1 cellular context compared by ENCODE assay signal in the genomic region with DNA sequence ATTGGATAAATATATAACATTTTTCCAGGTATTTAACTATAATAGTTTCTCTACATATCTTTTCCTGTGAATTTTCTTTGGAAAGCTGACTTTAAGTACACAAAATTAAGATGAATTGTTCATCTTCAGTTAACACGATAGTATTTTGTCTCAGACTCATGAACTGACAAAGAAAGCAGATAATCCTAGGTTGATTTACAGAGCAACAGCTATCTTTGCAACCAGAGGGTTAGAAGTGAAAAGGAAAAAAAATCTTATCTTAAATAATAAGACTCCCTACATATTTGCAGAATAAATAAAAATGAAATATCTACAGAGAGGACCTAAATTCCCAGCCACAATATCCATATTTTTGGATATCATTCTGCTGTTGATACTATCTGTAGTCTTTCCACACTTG.
TF ChIP-seq lines count a peak whose summit lies in the region.

No MANE protein-coding gene starts in this region.

TF ChIP-seq in K562, 482 proteins besides CTCF, POLR2A, EP300 and RAD21:
- TF ChIP-seq, protein P1, sequence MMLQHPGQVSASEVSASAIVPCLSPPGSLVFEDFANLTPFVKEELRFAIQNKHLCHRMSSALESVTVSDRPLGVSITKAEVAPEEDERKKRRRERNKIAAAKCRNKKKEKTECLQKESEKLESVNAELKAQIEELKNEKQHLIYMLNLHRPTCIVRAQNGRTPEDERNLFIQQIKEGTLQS (IDR thresholded peaks at IDR 0.05): no peak
- TF ChIP-seq, protein P1 (CRISPR knock-in tag; conservative IDR thresholded peaks at IDR 0.05): no peak
- peak; percentile 41; the same call in 1 of the 2 replicates for TF ChIP-seq TEAD4 (IDR thresholded peaks at IDR 0.05; ENCODE audit: low read length)
- no peak for TF ChIP-seq TEAD4 (CRISPR knock-in tag; IDR thresholded peaks at IDR 0.05; ENCODE audit: borderline replicate concordance)
- TF ChIP-seq, protein P2, sequence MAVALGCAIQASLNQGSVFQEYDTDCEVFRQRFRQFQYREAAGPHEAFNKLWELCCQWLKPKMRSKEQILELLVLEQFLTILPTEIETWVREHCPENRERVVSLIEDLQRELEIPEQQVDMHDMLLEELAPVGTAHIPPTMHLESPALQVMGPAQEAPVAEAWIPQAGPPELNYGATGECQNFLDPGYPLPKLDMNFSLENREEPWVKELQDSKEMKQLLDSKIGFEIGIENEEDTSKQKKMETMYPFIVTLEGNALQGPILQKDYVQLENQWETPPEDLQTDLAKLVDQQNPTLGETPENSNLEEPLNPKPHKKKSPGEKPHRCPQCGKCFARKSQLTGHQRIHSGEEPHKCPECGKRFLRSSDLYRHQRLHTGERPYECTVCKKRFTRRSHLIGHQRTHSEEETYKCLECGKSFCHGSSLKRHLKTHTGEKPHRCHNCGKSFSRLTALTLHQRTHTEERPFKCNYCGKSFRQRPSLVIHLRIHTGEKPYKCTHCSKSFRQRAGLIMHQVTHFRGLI (CRISPR knock-in tag; IDR thresholded peaks at IDR 0.05): no peak
- no peak for TF ChIP-seq HDGF (IDR thresholded peaks at IDR 0.05)
- TF ChIP-seq, protein P3, sequence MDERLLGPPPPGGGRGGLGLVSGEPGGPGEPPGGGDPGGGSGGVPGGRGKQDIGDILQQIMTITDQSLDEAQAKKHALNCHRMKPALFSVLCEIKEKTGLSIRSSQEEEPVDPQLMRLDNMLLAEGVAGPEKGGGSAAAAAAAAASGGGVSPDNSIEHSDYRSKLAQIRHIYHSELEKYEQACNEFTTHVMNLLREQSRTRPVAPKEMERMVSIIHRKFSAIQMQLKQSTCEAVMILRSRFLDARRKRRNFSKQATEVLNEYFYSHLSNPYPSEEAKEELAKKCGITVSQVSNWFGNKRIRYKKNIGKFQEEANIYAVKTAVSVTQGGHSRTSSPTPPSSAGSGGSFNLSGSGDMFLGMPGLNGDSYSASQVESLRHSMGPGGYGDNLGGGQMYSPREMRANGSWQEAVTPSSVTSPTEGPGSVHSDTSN (CRISPR knock-in tag; IDR thresholded peaks at IDR 0.05; ENCODE audit: low read depth): no peak
- TF ChIP-seq, protein P3 (tag; conservative IDR thresholded peaks at IDR 0.05; ENCODE audit: low read depth): peak; percentile 80
- TF ChIP-seq, protein P4, sequence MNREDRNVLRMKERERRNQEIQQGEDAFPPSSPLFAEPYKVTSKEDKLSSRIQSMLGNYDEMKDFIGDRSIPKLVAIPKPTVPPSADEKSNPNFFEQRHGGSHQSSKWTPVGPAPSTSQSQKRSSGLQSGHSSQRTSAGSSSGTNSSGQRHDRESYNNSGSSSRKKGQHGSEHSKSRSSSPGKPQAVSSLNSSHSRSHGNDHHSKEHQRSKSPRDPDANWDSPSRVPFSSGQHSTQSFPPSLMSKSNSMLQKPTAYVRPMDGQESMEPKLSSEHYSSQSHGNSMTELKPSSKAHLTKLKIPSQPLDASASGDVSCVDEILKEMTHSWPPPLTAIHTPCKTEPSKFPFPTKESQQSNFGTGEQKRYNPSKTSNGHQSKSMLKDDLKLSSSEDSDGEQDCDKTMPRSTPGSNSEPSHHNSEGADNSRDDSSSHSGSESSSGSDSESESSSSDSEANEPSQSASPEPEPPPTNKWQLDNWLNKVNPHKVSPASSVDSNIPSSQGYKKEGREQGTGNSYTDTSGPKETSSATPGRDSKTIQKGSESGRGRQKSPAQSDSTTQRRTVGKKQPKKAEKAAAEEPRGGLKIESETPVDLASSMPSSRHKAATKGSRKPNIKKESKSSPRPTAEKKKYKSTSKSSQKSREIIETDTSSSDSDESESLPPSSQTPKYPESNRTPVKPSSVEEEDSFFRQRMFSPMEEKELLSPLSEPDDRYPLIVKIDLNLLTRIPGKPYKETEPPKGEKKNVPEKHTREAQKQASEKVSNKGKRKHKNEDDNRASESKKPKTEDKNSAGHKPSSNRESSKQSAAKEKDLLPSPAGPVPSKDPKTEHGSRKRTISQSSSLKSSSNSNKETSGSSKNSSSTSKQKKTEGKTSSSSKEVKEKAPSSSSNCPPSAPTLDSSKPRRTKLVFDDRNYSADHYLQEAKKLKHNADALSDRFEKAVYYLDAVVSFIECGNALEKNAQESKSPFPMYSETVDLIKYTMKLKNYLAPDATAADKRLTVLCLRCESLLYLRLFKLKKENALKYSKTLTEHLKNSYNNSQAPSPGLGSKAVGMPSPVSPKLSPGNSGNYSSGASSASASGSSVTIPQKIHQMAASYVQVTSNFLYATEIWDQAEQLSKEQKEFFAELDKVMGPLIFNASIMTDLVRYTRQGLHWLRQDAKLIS (CRISPR knock-in tag; IDR thresholded peaks at IDR 0.05): no peak
- TF ChIP-seq MAFF (IDR thresholded peaks at IDR 0.05; ENCODE audit: low read length): no peak
- TF ChIP-seq, protein P5, sequence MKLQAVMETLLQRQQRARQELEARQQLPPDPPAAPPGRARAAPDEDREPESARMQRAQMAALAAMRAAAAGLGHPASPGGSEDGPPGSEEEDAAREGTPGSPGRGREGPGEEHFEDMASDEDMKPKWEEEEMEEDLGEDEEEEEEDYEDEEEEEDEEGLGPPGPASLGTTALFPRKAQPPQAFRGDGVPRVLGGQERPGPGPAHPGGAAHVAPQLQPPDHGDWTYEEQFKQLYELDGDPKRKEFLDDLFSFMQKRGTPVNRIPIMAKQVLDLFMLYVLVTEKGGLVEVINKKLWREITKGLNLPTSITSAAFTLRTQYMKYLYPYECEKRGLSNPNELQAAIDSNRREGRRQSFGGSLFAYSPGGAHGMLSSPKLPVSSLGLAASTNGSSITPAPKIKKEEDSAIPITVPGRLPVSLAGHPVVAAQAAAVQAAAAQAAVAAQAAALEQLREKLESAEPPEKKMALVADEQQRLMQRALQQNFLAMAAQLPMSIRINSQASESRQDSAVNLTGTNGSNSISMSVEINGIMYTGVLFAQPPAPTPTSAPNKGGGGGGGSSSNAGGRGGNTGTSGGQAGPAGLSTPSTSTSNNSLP (IDR thresholded peaks at IDR 0.05; ENCODE audit: borderline replicate concordance, low read depth, low read length): peak; percentile 15; the same call in 1 of the 2 replicates
- TF ChIP-seq SMC3 (conservative IDR thresholded peaks at IDR 0.05; ENCODE audit: insufficient read depth, low read depth, low read length): no peak
- TF ChIP-seq, protein P6, sequence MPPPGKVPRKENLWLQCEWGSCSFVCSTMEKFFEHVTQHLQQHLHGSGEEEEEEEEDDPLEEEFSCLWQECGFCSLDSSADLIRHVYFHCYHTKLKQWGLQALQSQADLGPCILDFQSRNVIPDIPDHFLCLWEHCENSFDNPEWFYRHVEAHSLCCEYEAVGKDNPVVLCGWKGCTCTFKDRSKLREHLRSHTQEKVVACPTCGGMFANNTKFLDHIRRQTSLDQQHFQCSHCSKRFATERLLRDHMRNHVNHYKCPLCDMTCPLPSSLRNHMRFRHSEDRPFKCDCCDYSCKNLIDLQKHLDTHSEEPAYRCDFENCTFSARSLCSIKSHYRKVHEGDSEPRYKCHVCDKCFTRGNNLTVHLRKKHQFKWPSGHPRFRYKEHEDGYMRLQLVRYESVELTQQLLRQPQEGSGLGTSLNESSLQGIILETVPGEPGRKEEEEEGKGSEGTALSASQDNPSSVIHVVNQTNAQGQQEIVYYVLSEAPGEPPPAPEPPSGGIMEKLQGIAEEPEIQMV (tag; conservative IDR thresholded peaks at IDR 0.05; ENCODE audit: low read depth): no peak
- peak; percentile 78 for TF ChIP-seq DPF2 (IDR thresholded peaks at IDR 0.05)
- peak; percentile 70 for TF ChIP-seq ARID1B (IDR thresholded peaks at IDR 0.05)
- TF ChIP-seq KDM4B (IDR thresholded peaks at IDR 0.05; ENCODE audit: borderline replicate concordance in 2 of 2, low read depth in 1 of 2): no peak
- TF ChIP-seq SAFB (IDR thresholded peaks at IDR 0.05; ENCODE audit: borderline replicate concordance, low read depth, low read length): no peak
- TF ChIP-seq, protein P7, sequence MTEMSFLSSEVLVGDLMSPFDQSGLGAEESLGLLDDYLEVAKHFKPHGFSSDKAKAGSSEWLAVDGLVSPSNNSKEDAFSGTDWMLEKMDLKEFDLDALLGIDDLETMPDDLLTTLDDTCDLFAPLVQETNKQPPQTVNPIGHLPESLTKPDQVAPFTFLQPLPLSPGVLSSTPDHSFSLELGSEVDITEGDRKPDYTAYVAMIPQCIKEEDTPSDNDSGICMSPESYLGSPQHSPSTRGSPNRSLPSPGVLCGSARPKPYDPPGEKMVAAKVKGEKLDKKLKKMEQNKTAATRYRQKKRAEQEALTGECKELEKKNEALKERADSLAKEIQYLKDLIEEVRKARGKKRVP (CRISPR knock-in tag; IDR thresholded peaks at IDR 0.05): no peak
- TF ChIP-seq BHLHE40 (IDR thresholded peaks at IDR 0.05; ENCODE audit: low read length): no peak
- 0 out of 2 replicates have a peak, but pooled peaks have one; percentile 16 for TF ChIP-seq PML (IDR thresholded peaks at IDR 0.05; ENCODE audit: low read length)
- no peak for TF ChIP-seq SETDB1 (IDR thresholded peaks at IDR 0.05; ENCODE audit: low read length)
- TF ChIP-seq, protein P8, sequence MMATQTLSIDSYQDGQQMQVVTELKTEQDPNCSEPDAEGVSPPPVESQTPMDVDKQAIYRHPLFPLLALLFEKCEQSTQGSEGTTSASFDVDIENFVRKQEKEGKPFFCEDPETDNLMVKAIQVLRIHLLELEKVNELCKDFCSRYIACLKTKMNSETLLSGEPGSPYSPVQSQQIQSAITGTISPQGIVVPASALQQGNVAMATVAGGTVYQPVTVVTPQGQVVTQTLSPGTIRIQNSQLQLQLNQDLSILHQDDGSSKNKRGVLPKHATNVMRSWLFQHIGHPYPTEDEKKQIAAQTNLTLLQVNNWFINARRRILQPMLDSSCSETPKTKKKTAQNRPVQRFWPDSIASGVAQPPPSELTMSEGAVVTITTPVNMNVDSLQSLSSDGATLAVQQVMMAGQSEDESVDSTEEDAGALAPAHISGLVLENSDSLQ (IDR thresholded peaks at IDR 0.05): peak; percentile 39; the same call in 1 of the 2 replicates
- no peak for TF ChIP-seq XRCC4 (IDR thresholded peaks at IDR 0.05; ENCODE audit: extremely low read depth, insufficient read depth, insufficient read length)
- TF ChIP-seq MEIS2 (IDR thresholded peaks at IDR 0.05; ENCODE audit: partially characterized antibody): peak; percentile 82
- 0 out of 2 replicates have a peak, but pooled peaks have one; percentile 25 for TF ChIP-seq ZNF354B (CRISPR knock-in tag; IDR thresholded peaks at IDR 0.05)
- TF ChIP-seq STAT5A (IDR thresholded peaks at IDR 0.05; ENCODE audit: borderline replicate concordance, low read length): peak; percentile 22; the same call in 1 of the 2 replicates
- TF ChIP-seq, protein P9, sequence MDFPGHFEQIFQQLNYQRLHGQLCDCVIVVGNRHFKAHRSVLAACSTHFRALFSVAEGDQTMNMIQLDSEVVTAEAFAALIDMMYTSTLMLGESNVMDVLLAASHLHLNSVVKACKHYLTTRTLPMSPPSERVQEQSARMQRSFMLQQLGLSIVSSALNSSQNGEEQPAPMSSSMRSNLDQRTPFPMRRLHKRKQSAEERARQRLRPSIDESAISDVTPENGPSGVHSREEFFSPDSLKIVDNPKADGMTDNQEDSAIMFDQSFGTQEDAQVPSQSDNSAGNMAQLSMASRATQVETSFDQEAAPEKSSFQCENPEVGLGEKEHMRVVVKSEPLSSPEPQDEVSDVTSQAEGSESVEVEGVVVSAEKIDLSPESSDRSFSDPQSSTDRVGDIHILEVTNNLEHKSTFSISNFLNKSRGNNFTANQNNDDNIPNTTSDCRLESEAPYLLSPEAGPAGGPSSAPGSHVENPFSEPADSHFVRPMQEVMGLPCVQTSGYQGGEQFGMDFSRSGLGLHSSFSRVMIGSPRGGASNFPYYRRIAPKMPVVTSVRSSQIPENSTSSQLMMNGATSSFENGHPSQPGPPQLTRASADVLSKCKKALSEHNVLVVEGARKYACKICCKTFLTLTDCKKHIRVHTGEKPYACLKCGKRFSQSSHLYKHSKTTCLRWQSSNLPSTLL (IDR thresholded peaks at IDR 0.05): no peak
- no peak for TF ChIP-seq PRMT5 (CRISPR knock-in tag; IDR thresholded peaks at IDR 0.05)
- peak; percentile 34 for TF ChIP-seq CBFA2T2 (conservative IDR thresholded peaks at IDR 0.05)
- TF ChIP-seq RBM39 (optimal IDR thresholded peaks at IDR 0.05; ENCODE audit: low read depth, low read length): no peak
- TF ChIP-seq ZNF212 (CRISPR knock-in tag; IDR thresholded peaks at IDR 0.05): no peak
- no peak for TF ChIP-seq SMAD4 (CRISPR knock-in tag; conservative IDR thresholded peaks at IDR 0.05)
- TF ChIP-seq, protein P10, sequence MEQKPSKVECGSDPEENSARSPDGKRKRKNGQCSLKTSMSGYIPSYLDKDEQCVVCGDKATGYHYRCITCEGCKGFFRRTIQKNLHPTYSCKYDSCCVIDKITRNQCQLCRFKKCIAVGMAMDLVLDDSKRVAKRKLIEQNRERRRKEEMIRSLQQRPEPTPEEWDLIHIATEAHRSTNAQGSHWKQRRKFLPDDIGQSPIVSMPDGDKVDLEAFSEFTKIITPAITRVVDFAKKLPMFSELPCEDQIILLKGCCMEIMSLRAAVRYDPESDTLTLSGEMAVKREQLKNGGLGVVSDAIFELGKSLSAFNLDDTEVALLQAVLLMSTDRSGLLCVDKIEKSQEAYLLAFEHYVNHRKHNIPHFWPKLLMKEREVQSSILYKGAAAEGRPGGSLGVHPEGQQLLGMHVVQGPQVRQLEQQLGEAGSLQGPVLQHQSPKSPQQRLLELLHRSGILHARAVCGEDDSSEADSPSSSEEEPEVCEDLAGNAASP (IDR thresholded peaks at IDR 0.05): no peak
- TF ChIP-seq NCOA4 (IDR thresholded peaks at IDR 0.05; ENCODE audit: partially characterized antibody): no peak
- TF ChIP-seq RFX5 (IDR thresholded peaks at IDR 0.05; ENCODE audit: low read depth, low read length): peak; percentile 35; the same call in 1 of the 2 replicates
- peak; percentile 26; the same call in 1 of the 2 replicates for TF ChIP-seq SMARCE1 (IDR thresholded peaks at IDR 0.05)
- TF ChIP-seq TCF3 (CRISPR knock-in tag; IDR thresholded peaks at IDR 0.05): 0 out of 2 replicates have a peak, but pooled peaks have one; percentile 13
- peak; percentile 57; the same call in 1 of the 2 replicates for TF ChIP-seq CBFA2T3 (IDR thresholded peaks at IDR 0.05)
- no peak for TF ChIP-seq SRSF9 (IDR thresholded peaks at IDR 0.05; ENCODE audit: borderline replicate concordance, low read depth, low read length)
- no peak for TF ChIP-seq DNMT1 (IDR thresholded peaks at IDR 0.05)
- TF ChIP-seq SMARCA4 (IDR thresholded peaks at IDR 0.05): peak; percentile 61; the same call in 1 of the 2 replicates
- peak; percentile 52 for TF ChIP-seq TAL1 (IDR thresholded peaks at IDR 0.05)
